Comparison of ENCODE assay signal across 20 cellular contexts in genomic region chr14:84250863-84251262, GRCh38.
DNase-seq lines count a peak whose midpoint lies in the region; ATAC-seq and TF ChIP-seq lines count a peak whose summit lies in the region.
"Had no signal": no experiment of that assay in that cellular context is flagged by ENCODE, and none has a peak within 500 bp of the region (broad histone marks: within the 10 kb centered on the region; RNA-seq: fewer than 3 reads in every experiment).

No MANE protein-coding gene starts in this region.

- H3K27ac Mint-ChIP-seq in CD8-positive, alpha-beta T cell: no peak overlapping the region
- H3K27ac Mint-ChIP-seq: B cell; CD4-positive, CD25-positive, alpha-beta regulatory T cell had no signal

- H3K36me3 Mint-ChIP-seq in CD8-positive, alpha-beta T cell: no peaks in the 10 kb centered on the region
- H3K36me3 Mint-ChIP-seq: CD4-positive, CD25-positive, alpha-beta regulatory T cell had no signal

- TF ChIP-seq CTCF in CD8-positive, alpha-beta T cell (IDR thresholded peaks at IDR 0.05): no peak

- CTCF ChIA-PET in CD8-positive, alpha-beta T cell (lab: Charles Lee): no interaction called here

- H3K27me3 Mint-ChIP-seq in CD8-positive, alpha-beta T cell (ENCODE audit: low read depth): no peaks in the 10 kb centered on the region
- H3K27me3 Mint-ChIP-seq: B cell; CD4-positive, CD25-positive, alpha-beta regulatory T cell had no signal

- no peaks in the 10 kb centered on the region for H3K36me3 ChIP-seq in CD8-positive, alpha-beta T cell (ENCODE audit: insufficient read depth, low read length)

- no peaks in the 10 kb centered on the region for H3K9me3 ChIP-seq in CD8-positive, alpha-beta T cell (ENCODE audit: low read length)

- H3K4me1 ChIP-seq in CD8-positive, alpha-beta T cell (ENCODE audit: insufficient read depth, low read length): no peaks in the 10 kb centered on the region

- H3K4me1 Mint-ChIP-seq in CD8-positive, alpha-beta T cell (ENCODE audit: low read depth): no peaks in the 10 kb centered on the region
- H3K4me1 Mint-ChIP-seq: B cell; CD4-positive, CD25-positive, alpha-beta regulatory T cell had no signal

- ATAC-seq in CD8-positive, alpha-beta T cell: no peak
- ATAC-seq: GM12878, HCT116 had no signal

- peaks cover 16% of the 10 kb centered on the region for H3K9me3 Mint-ChIP-seq in CD8-positive, alpha-beta T cell

- TF ChIP-seq RAD21 in Ishikawa (IDR thresholded peaks at IDR 0.05; ENCODE audit: low read depth): no peak

- no peak for TF ChIP-seq EP300 in Ishikawa (IDR thresholded peaks at IDR 0.05; ENCODE audit: borderline replicate concordance)

- intact Hi-C loops in CD8-positive, alpha-beta T cell (cut with DNase I, micrococcal nuclease): no loop called here

- POLR2A ChIA-PET in CD8-positive, alpha-beta T cell (lab: Charles Lee): no interaction called here

- DNase-seq in A172 (ENCODE audit: low spot score): peak; percentile 1
- DNase-seq in dermis microvascular lymphatic vessel endothelial cell (ENCODE audit: low read depth in 2 of 2): peak; percentile 94 to 97
- DNase-seq in lung microvascular endothelial cell (ENCODE audit: low read depth in 2 of 2): peak; percentile 96 to 97
- DNase-seq in CD8-positive, alpha-beta T cell: no peak
- no peak for DNase-seq in SK-N-DZ (ENCODE audit: low spot score)
- no peak for DNase-seq in activated naive CD4-positive, alpha-beta T cell treated with Interleukin-2 at 50 U/mL for 16 hours
- DNase-seq: ACHN; Calu3; CD4-positive, CD25-positive, alpha-beta regulatory T cell; DND-41; KBM-7; NCI-H1417 treated with DMSO at 0.1 percent for 48 hours; NCI-H2029 treated with DMSO at 0.1 percent for 48 hours; NCI-H524 treated with DMSO at 0.1 percent for 48 hours; SHP77 had no signal

- H3K4me3 ChIP-seq in CD8-positive, alpha-beta T cell (ENCODE audit: low read depth, low read length): no peak overlapping the region
- H3K4me3 ChIP-seq: GM12878 had no signal

- H3K27ac ChIP-seq in CD8-positive, alpha-beta T cell (ENCODE audit: low read depth, low read length): no peak overlapping the region
- H3K27ac ChIP-seq: HL-60 had no signal

- H3K27me3 ChIP-seq in CD8-positive, alpha-beta T cell (ENCODE audit: insufficient read depth, low read length): no peaks in the 10 kb centered on the region

- no peak overlapping the region for H3K4me3 Mint-ChIP-seq in CD8-positive, alpha-beta T cell
- H3K4me3 Mint-ChIP-seq: B cell; CD4-positive, CD25-positive, alpha-beta regulatory T cell had no signal

TF ChIP-seq in Ishikawa, 13 proteins besides CTCF, POLR2A, EP300 and RAD21:
- peak; percentile 53 for TF ChIP-seq USF1 (IDR thresholded peaks at IDR 0.05)
- TF ChIP-seq CEBPB (IDR thresholded peaks at IDR 0.05): no peak
- peak; percentile 23; the same call in 1 of the 2 replicates for TF ChIP-seq NFIC (IDR thresholded peaks at IDR 0.05)

Comparison
In these comparisons a context has a peak if more than half of its experiments do, and no peak if none do; other contexts are left out.
1. DNase-seq: peak in A172 (single experiment), dermis microvascular lymphatic vessel endothelial cell (2 of 2) and lung microvascular endothelial cell (2 of 2); none in CD8-positive, alpha-beta T cell (0 of 7), SK-N-DZ (single experiment) and activated naive CD4-positive, alpha-beta T cell treated with Interleukin-2 at 50 U/mL for 16 hours (single experiment).